24 cellular contexts compared by ENCODE assay signal in genomic region chr21:33372582-33372981, GRCh38. TPM values are rescaled to one million over a fixed set of nuclear protein-coding genes. Genes with fewer than 3 reads are reported as not detected.
DNase-seq lines count a peak whose midpoint lies in the region; ATAC-seq and TF ChIP-seq lines count a peak whose summit lies in the region.
"Had no signal": no experiment of that assay in that cellular context is flagged by ENCODE, and none has a peak within 500 bp of the region (broad histone marks: within the 10 kb centered on the region; RNA-seq: fewer than 3 reads in every experiment).

No MANE protein-coding gene starts in this region.

- H3K4me3 Mint-ChIP-seq in activated CD8-positive, alpha-beta T cell treated with anti-CD3 and anti-CD28 coated beads, Interleukin-2, amount 10 ng/mL, durations not matched to agents 7 days and 5 days = no peak overlapping the region
- H3K4me3 Mint-ChIP-seq: CD4-positive, alpha-beta memory T cell had no signal

- ATAC-seq in sciatic nerve = no peak
- ATAC-seq in activated CD8-positive, alpha-beta T cell treated with anti-CD3 and anti-CD28 coated beads, Interleukin-2, amount 10 ng/mL, durations not matched to agents 7 days and 5 days = no peak
- ATAC-seq: PC-3 had no signal

- peaks cover 6% of the 10 kb centered on the region for H3K9me3 Mint-ChIP-seq in activated CD8-positive, alpha-beta T cell treated with anti-CD3 and anti-CD28 coated beads, Interleukin-2, amount 10 ng/mL, durations not matched to agents 7 days and 5 days (ENCODE audit: insufficient read depth)

- H3K36me3 Mint-ChIP-seq in activated CD8-positive, alpha-beta T cell treated with anti-CD3 and anti-CD28 coated beads, Interleukin-2, amount 10 ng/mL, durations not matched to agents 7 days and 5 days (ENCODE audit: low read depth) = peaks cover 10% of the 10 kb centered on the region
- H3K36me3 Mint-ChIP-seq: IgD-negative memory B cell had no signal

- POLR2A ChIA-PET in activated CD8-positive, alpha-beta T cell treated with anti-CD3 and anti-CD28 coated beads, Interleukin-2, amount 10 ng/mL, durations not matched to agents 7 days and 5 days (lab: Charles Lee) = no interaction called here

- peak overlapping the region; percentile 93 for H3K27ac ChIP-seq in VCaP

- TF ChIP-seq CTCF in VCaP (conservative IDR thresholded peaks at IDR 0.05) = no peak

- H3K4me1 Mint-ChIP-seq in activated CD8-positive, alpha-beta T cell treated with anti-CD3 and anti-CD28 coated beads, Interleukin-2, amount 10 ng/mL, durations not matched to agents 7 days and 5 days (ENCODE audit: low read depth) = peaks cover 19% of the 10 kb centered on the region

- intact Hi-C loops in sciatic nerve (cut with DNase I) = loop anchor here (10.0 kb wide), 1 partner anchor 168 kb away; no protein-coding TSS in a partner anchor

- peaks cover 16% of the 10 kb centered on the region for H3K27me3 Mint-ChIP-seq in activated CD8-positive, alpha-beta T cell treated with anti-CD3 and anti-CD28 coated beads, Interleukin-2, amount 10 ng/mL, durations not matched to agents 7 days and 5 days (ENCODE audit: low read depth)
- H3K27me3 Mint-ChIP-seq: CD4-positive, alpha-beta memory T cell had no signal

- no peak overlapping the region for H3K27ac Mint-ChIP-seq in activated CD8-positive, alpha-beta T cell treated with anti-CD3 and anti-CD28 coated beads, Interleukin-2, amount 10 ng/mL, durations not matched to agents 7 days and 5 days
- H3K27ac Mint-ChIP-seq: CD4-positive, alpha-beta memory T cell had no signal

- DNase-seq in activated effector memory CD4-positive, alpha-beta T cell treated with anti-CD3 and anti-CD28 coated beads, Interleukin-2, amount 50 U/mL, for 16 hours = peak; percentile 16
- no peak for DNase-seq in activated effector memory CD4-positive, alpha-beta T cell treated with Interleukin-2 at 50 U/mL for 16 hours
- DNase-seq in sciatic nerve (ENCODE audit: low spot score) (peak; percentile 38), occipital lobe (lab: John Stamatoyannopoulos, UW) (no peak), HPDE6-E6E7 (ENCODE audit: extremely low spot score) (no peak), dermis blood vessel endothelial cell (no peak)
- DNase-seq in activated CD8-positive, alpha-beta T cell treated with anti-CD3 and anti-CD28 coated beads, Interleukin-2, amount 10 ng/mL, durations not matched to agents 7 days and 5 days = no peak
- DNase-seq: 8988T; ACHN; CD4-positive, alpha-beta memory T cell; COR-L47; DMS53; H7; NCI-H1092; NCI-H1417 treated with DMSO at 0.1 percent for 48 hours; NCI-H187; NCI-H2171 treated with DMSO at 0.1 percent for 48 hours; NCI-H345; NCI-H524; NCI-H748 treated with DMSO at 0.1 percent for 48 hours; PC-3; SK-N-SH had no signal

- CTCF ChIA-PET in activated CD8-positive, alpha-beta T cell treated with anti-CD3 and anti-CD28 coated beads, Interleukin-2, amount 10 ng/mL, durations not matched to agents 7 days and 5 days (lab: Charles Lee) = interaction anchor here (4.4 kb wide), 1 partner anchor 11 kb away, joined by 26 read pairs; no protein-coding TSS in a partner anchor

RNA-seq across cellular contexts. Expression of gene IFNGR2, which starts 30.6 kb away (rescaled TPM):
- total RNA-seq in sciatic nerve (70.1 TPM), occipital lobe (57.1 TPM), dermis blood vessel endothelial cell (51.3 and 64.2 TPM in 2 replicates)
- 1 to 10 TPM; 6.5 to 8.2 TPM for total RNA-seq in activated CD8-positive, alpha-beta T cell treated with anti-CD3 and anti-CD28 coated beads, Interleukin-2, amount 10 ng/mL, durations not matched to agents 7 days and 5 days

RNA-seq across cellular contexts. Expression of gene IFNAR1, which starts 47.8 kb away (rescaled TPM):
- total RNA-seq in sciatic nerve (61.7 TPM), occipital lobe (49.9 TPM), dermis blood vessel endothelial cell (22.3 and 40.3 TPM in 2 replicates)
- total RNA-seq in activated CD8-positive, alpha-beta T cell treated with anti-CD3 and anti-CD28 coated beads, Interleukin-2, amount 10 ng/mL, durations not matched to agents 7 days and 5 days = 10 to 100 TPM; 32.5 to 35.4 TPM

Comparison
In these comparisons a context has a peak if more than half of its experiments do, and no peak if none do; other contexts are left out.
1. DNase-seq: peak in activated effector memory CD4-positive, alpha-beta T cell treated with anti-CD3 and anti-CD28 coated beads, Interleukin-2, amount 50 U/mL, for 16 hours (single experiment) and sciatic nerve (single experiment); none in activated effector memory CD4-positive, alpha-beta T cell treated with Interleukin-2 at 50 U/mL for 16 hours (single experiment), occipital lobe (single experiment), activated CD8-positive, alpha-beta T cell treated with anti-CD3 and anti-CD28 coated beads, Interleukin-2, amount 10 ng/mL, durations not matched to agents 7 days and 5 days (single experiment), HPDE6-E6E7 (single experiment) and dermis blood vessel endothelial cell (single experiment).